In the genomic region with DNA sequence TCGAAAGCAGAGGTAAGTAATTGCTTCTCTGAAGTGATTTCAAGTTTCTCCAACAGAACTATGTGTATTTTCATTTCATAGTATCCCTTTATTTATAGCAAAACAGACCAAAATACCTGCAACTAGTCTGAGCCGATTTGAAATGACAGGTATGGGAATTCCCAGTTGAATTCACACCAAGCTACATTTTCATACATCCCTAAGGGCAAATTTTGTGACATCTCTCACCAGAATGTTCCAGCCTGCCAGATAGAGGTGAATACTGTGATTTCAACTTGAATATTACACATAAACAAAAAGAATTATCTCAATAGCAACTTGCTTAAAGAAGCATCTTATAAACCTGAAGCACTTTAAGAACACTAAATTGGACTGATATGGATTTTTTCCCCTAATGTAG, we compare ENCODE assay signal across 19 cellular contexts.
DNase-seq lines count a peak whose midpoint lies in the region; FAIRE-seq and TF ChIP-seq lines count a peak whose summit lies in the region.
"Had no signal": no experiment of that assay in that cellular context is flagged by ENCODE, and none has a peak within 500 bp of the region (broad histone marks: within the 10 kb centered on the region; RNA-seq: fewer than 3 reads in every experiment).

No MANE protein-coding gene starts in this region.

- H3K27ac Mint-ChIP-seq in osteocyte (ENCODE audit: unreplicated experiment) = peak overlapping the region; percentile 58
- H3K27ac Mint-ChIP-seq: CD4-positive, CD25-positive, alpha-beta regulatory T cell; CD8-positive, alpha-beta memory T cell had no signal

- H3K36me3 ChIP-seq in mammary epithelial cell (ENCODE audit: insufficient read depth, low read length) (no peaks in the 10 kb centered on the region), stomach (no peaks in the 10 kb centered on the region)
- H3K36me3 ChIP-seq: BE2C, HAP-1 had no signal

- no peak overlapping the region for H3K4me2 ChIP-seq in mammary epithelial cell (ENCODE audit: insufficient read depth, low read depth, low read length)

- no peaks in the 10 kb centered on the region for H3K79me2 ChIP-seq in mammary epithelial cell (ENCODE audit: insufficient read depth, low read length)

- H3K27ac ChIP-seq in mammary epithelial cell (ENCODE audit: insufficient read depth, low read depth, low read length) (no peak overlapping the region), stomach (no peak overlapping the region)
- H3K27ac ChIP-seq: GM23248 had no signal

- H4K20me1 ChIP-seq in mammary epithelial cell (ENCODE audit: insufficient read depth, low read length) = no peaks in the 10 kb centered on the region

- H3K27me3 ChIP-seq in mammary epithelial cell (ENCODE audit: insufficient read depth, low read length) (no peaks in the 10 kb centered on the region), stomach (no peaks in the 10 kb centered on the region)
- H3K27me3 ChIP-seq: BE2C had no signal

- TSS peak; percentile 56 for BruUV-seq in mammary epithelial cell (replicated peaks; lab: Mats Ljungman, UMichigan)

- intact Hi-C loops in mammary epithelial cell (cut with micrococcal nuclease) (loop anchor here (5.0 kb wide), 1 partner anchor 45 kb away; no protein-coding TSS in a partner anchor), stomach (cut with DNase I; ENCODE audit: low total_unique reads) (no loop called here)

- H3K27me3 Mint-ChIP-seq in osteocyte (ENCODE audit: unreplicated experiment) = no peaks in the 10 kb centered on the region
- H3K27me3 Mint-ChIP-seq: CD4-positive, CD25-positive, alpha-beta regulatory T cell; CD8-positive, alpha-beta memory T cell had no signal

- H3K9ac ChIP-seq in mammary epithelial cell (ENCODE audit: insufficient read depth, low read length) = no peak overlapping the region
- H3K9ac ChIP-seq: GM23248 had no signal

- peaks cover 1% of the 10 kb centered on the region for H3K36me3 Mint-ChIP-seq in osteocyte (ENCODE audit: unreplicated experiment)

- in situ Hi-C loops in mammary epithelial cell (cut with MboI; ENCODE audit: low sequenced_read_pairs in 2 of 2) = no loop called here

- no peaks in the 10 kb centered on the region for H3K4me1 ChIP-seq in mammary epithelial cell (ENCODE audit: insufficient read depth, low read length)
- no peaks in the 10 kb centered on the region for H3K4me1 ChIP-seq in stomach
- H3K4me1 ChIP-seq: BE2C, HAP-1 had no signal

- FAIRE-seq in GM12892 (lab: Jason Lieb, UNC) = peak; percentile 74
- FAIRE-seq: GM18507 had no signal

- 26% methylated on average over 2 of the region's 2 CpGs for WGBS in mammary epithelial cell (ENCODE audit: low coverage, missing lambda C conversion rate)
- 83 to 96% (median 90%) methylated on average over 2 of the region's 2 CpGs for WGBS in stomach, 5 donors

- DNase-seq in GM12892 (ENCODE audit: insufficient read length) (no peak), mammary epithelial cell (peak; percentile 27), osteocyte (ENCODE audit: extremely low spot score, unreplicated experiment) (no peak), GM10266 (ENCODE audit: extremely low spot score) (no peak), stomach (no peak), NCI-H2081 treated with DMSO at 0.1 percent for 48 hours (lab: John Stamatoyannopoulos, UW) (no peak)
- DNase-seq: ACHN; BE2C; C1 segment of cervical spinal cord; CD4-positive, CD25-positive, alpha-beta regulatory T cell; CD8-positive, alpha-beta memory T cell; COR-L47; DMS 273 treated with DMSO at 0.1 percent for 48 hours; DMS53; DND-41; EL had no signal

- no peak overlapping the region for H3K4me3 Mint-ChIP-seq in osteocyte (ENCODE audit: unreplicated experiment)
- H3K4me3 Mint-ChIP-seq: CD4-positive, CD25-positive, alpha-beta regulatory T cell; CD8-positive, alpha-beta memory T cell had no signal

- TF ChIP-seq EP300 in stomach (IDR thresholded peaks at IDR 0.05) = no peak

- TF ChIP-seq POLR2A in GM12892 (IDR thresholded peaks at IDR 0.05; ENCODE audit: low read depth, low read length) = no peak
- TF ChIP-seq POLR2A in stomach (IDR thresholded peaks at IDR 0.05) = no peak

- CTCF ChIA-PET in mammary epithelial cell (lab: Charles Lee; ENCODE audit: low non-redundant PET) = no interaction called here

- H3K9me3 Mint-ChIP-seq in osteocyte (ENCODE audit: unreplicated experiment) = no peaks in the 10 kb centered on the region
- H3K9me3 Mint-ChIP-seq: CD4-positive, CD25-positive, alpha-beta regulatory T cell; CD8-positive, alpha-beta memory T cell had no signal

- H3K4me3 ChIP-seq in mammary epithelial cell (replicated peaks in 1 of 3; ENCODE audit: insufficient read depth in 1 of 3, low read depth in 2 of 3, low read length in 3 of 3) (no peak overlapping the region), stomach (no peak overlapping the region)
- H3K4me3 ChIP-seq: GM23248, HAP-1 had no signal

- no peak overlapping the region for H2AFZ ChIP-seq in mammary epithelial cell (ENCODE audit: low read depth, low read length)
- H2AFZ ChIP-seq: GM23248 had no signal

- dilution Hi-C loops in mammary epithelial cell (cut with HindIII; ENCODE audit: low sequenced_read_pairs) = no loop called here

- peaks cover 51% of the 10 kb centered on the region for H3K4me1 Mint-ChIP-seq in osteocyte (ENCODE audit: unreplicated experiment)
- H3K4me1 Mint-ChIP-seq: CD4-positive, CD25-positive, alpha-beta regulatory T cell; CD8-positive, alpha-beta memory T cell had no signal

- no peak for TF ChIP-seq CTCF in mammary epithelial cell (conservative IDR thresholded peaks at IDR 0.05 in 1 of 2, IDR thresholded peaks at IDR 0.05 in 1 of 2; ENCODE audit: extremely low read depth in 1 of 2, insufficient read depth in 1 of 2, low read depth in 1 of 2, low read length in 2 of 2)
- TF ChIP-seq CTCF in osteocyte (IDR thresholded peaks at IDR 0.05) = no peak
- no peak for TF ChIP-seq CTCF in GM10266 (IDR thresholded peaks at IDR 0.05; ENCODE audit: control insufficient read depth, insufficient read depth, low read depth, missing control alignments)
- no peak for TF ChIP-seq CTCF in stomach (IDR thresholded peaks at IDR 0.05)

- no peaks in the 10 kb centered on the region for H3K9me3 ChIP-seq in mammary epithelial cell (replicated peaks; ENCODE audit: insufficient read depth, low read length)
- no peaks in the 10 kb centered on the region for H3K9me3 ChIP-seq in stomach
- H3K9me3 ChIP-seq: BE2C, HAP-1 had no signal
